16 cellular contexts compared by ENCODE assay signal in the genomic region with DNA sequence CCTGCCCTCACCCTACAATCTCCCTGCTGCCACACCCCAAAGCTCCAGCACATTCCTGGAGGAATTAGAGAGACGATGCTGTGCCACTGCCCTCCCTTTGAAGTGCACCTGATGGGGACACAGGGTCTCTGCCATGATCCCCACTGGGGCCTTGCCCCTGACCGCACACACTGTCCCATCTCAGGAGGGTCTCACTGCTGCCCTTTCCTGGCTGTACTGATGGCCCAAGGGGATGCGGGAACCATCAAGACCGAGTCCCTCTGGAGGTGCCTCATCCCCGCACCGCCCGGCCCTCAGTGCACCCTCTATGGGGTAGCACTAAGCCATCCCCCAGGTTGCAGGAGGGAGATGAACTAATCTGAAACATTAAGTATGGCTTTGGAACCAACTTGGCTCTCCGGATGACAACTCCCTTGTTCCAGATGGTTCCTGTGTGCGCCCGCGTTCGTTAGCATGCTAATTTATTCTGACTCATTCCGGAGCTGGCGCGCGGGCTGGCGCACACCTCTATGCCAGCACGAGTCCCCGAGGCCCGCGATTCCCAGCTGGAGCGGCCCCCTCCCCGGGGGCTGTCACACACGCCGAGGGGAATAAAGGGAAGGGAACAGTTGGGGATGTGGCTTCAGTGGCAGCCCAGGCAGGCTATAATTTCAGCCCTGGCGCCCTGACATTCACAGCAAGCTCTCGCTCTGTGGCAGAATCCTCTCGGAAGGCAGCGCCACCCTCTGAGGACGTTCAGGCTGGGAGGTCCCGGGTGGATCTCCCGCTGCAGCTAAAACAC. TPM values are rescaled to one million over a fixed set of nuclear protein-coding genes. Genes with fewer than 3 reads are reported as not detected.
DNase-seq lines count a peak whose midpoint lies in the region; ATAC-seq and TF ChIP-seq lines count a peak whose summit lies in the region.
"Had no signal": no experiment of that assay in that cellular context is flagged by ENCODE, and none has a peak within 500 bp of the region (broad histone marks: within the 10 kb centered on the region; RNA-seq: fewer than 3 reads in every experiment).

No MANE protein-coding gene starts in this region.

- H3K9me3 ChIP-seq in HEK293 (ENCODE audit: control insufficient read depth, insufficient read depth, low read depth, low read length) (no peaks in the 10 kb centered on the region), neural cell (ENCODE audit: low read length) (no peaks in the 10 kb centered on the region)
- H3K9me3 ChIP-seq: uterus had no signal

- TF ChIP-seq RAD21 in neural cell (conservative IDR thresholded peaks at IDR 0.05): no peak

- ATAC-seq in GM19023 (IDR thresholded peaks at IDR 0.05; ENCODE audit: unreplicated experiment): no peak
- ATAC-seq: GM12878, SK-N-SH treated with all-trans-retinoic acid at 6 μM for 48 hours, WTC11 had no signal

- H2AFZ ChIP-seq in neural cell (ENCODE audit: low read depth, low read length): no peak overlapping the region

- H3F3A ChIP-seq in neural cell (ENCODE audit: insufficient read depth, low read length, poor library complexity, severe bottlenecking): no peaks in the 10 kb centered on the region

- TF ChIP-seq EP300 in neural cell (conservative IDR thresholded peaks at IDR 0.05; ENCODE audit: poor library complexity, severe bottlenecking): no peak

- no peaks in the 10 kb centered on the region for H3K79me2 ChIP-seq in neural cell (replicated peaks; ENCODE audit: insufficient read depth, low read length)

- POLR2A ChIA-PET in HEK293 (lab: Yijun Ruan, JAX): no interaction called here

- H3K4me3 ChIP-seq in HEK293 (ENCODE audit: low read depth, low read length): no peak overlapping the region
- no peak overlapping the region for H3K4me3 ChIP-seq in neural cell (ENCODE audit: low read length)
- H3K4me3 ChIP-seq: GM12878, uterus had no signal

- H3K4me1 ChIP-seq in HEK293 (ENCODE audit: control insufficient read depth, insufficient read depth, low read length): no peaks in the 10 kb centered on the region
- H3K4me1 ChIP-seq: uterus had no signal

- H3K36me3 ChIP-seq in HEK293 (ENCODE audit: control insufficient read depth in 2 of 2, insufficient read depth in 1 of 2, low read length in 2 of 2): no peaks in the 10 kb centered on the region
- H3K36me3 ChIP-seq in neural cell (ENCODE audit: insufficient read depth, low read length): no peaks in the 10 kb centered on the region
- H3K36me3 ChIP-seq: uterus had no signal

- no peak overlapping the region for H3K4me2 ChIP-seq in neural cell (ENCODE audit: low read length)

- H4K20me1 ChIP-seq in neural cell (ENCODE audit: insufficient read depth): no peaks in the 10 kb centered on the region

- DNase-seq in Ammon's horn (ENCODE audit: low spot score): peak; percentile 85
- peak; percentile 55 for DNase-seq in cerebellar cortex (ENCODE audit: low spot score)
- no peak for DNase-seq in SKM-1 treated with dmso at 0.1 percent for 144 hours (lab: John Stamatoyannopoulos, UW; ENCODE audit: unreplicated experiment)
- no peak for DNase-seq in ecto neural progenitor cell (ENCODE audit: low spot score)
- no peak for DNase-seq in NCI-H146 treated with DMSO at 0.1 percent for 48 hours (lab: John Stamatoyannopoulos, UW; ENCODE audit: unreplicated experiment)
- DNase-seq: DND-41; NCI-H187 treated with DMSO at 0.1 percent for 48 hours; stimulated activated CD4-positive, alpha-beta T cell treated with anti-CD3 and anti-CD28 coated beads, Interleukin-1b, Interleukin-23, amount 100 ng/mL, for 48 hours; uterus had no signal

- H3K27ac ChIP-seq in HEK293 (ENCODE audit: extremely low read depth, low read depth, low read length): no peak overlapping the region
- no peak overlapping the region for H3K27ac ChIP-seq in neural cell (ENCODE audit: low read length)
- H3K27ac ChIP-seq: uterus had no signal

- H3K9me2 ChIP-seq in neural cell (ENCODE audit: insufficient read depth, low read length): no peaks in the 10 kb centered on the region

- CTCF ChIA-PET in HEK293 (lab: Yijun Ruan, JAX): interaction anchor here (0.6 to 1.5 kb wide), 2 partner anchors 10 to 19 kb away, joined by 3 to 5 read pairs; no protein-coding TSS in a partner anchor

- no peaks in the 10 kb centered on the region for H3K27me3 ChIP-seq in neural cell (ENCODE audit: insufficient read depth, low read depth, low read length)

- no peak overlapping the region for H3K9ac ChIP-seq in neural cell (ENCODE audit: low read length)

- TF ChIP-seq CTCF in HEK293 (tag by site-specific recombination; IDR thresholded peaks at IDR 0.05) (no peak), neural cell (IDR thresholded peaks at IDR 0.05; ENCODE audit: poor library complexity, severe bottlenecking) (no peak)

TF ChIP-seq in HEK293, 187 proteins besides CTCF, POLR2A, EP300 and RAD21:
- 0 out of 2 replicates have a peak, but pooled peaks have one; percentile 23 for TF ChIP-seq ZIC2 (tag by site-specific recombination; IDR thresholded peaks at IDR 0.05)
- TF ChIP-seq, protein P1, sequence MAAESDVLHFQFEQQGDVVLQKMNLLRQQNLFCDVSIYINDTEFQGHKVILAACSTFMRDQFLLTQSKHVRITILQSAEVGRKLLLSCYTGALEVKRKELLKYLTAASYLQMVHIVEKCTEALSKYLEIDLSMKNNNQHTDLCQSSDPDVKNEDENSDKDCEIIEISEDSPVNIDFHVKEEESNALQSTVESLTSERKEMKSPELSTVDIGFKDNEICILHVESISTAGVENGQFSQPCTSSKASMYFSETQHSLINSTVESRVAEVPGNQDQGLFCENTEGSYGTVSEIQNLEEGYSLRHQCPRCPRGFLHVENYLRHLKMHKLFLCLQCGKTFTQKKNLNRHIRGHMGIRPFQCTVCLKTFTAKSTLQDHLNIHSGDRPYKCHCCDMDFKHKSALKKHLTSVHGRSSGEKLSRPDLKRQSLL (tag by site-specific recombination; IDR thresholded peaks at IDR 0.05): no peak
TF ChIP-seq in HEK293: peak in this region for 1.

TF ChIP-seq in neural cell, 6 proteins besides CTCF, POLR2A, EP300 and RAD21:
- peak; percentile 16 for TF ChIP-seq POLR2AphosphoS5 (IDR thresholded peaks at IDR 0.05)
- TF ChIP-seq MXI1 (conservative IDR thresholded peaks at IDR 0.05; ENCODE audit: poor library complexity, severe bottlenecking): no peak

RNA-seq across cellular contexts. Expression of a gene that starts 34.2 kb away (rescaled TPM):
- not detected in 2 replicates for polyA plus RNA-seq in neural cell
- not detected in 2 replicates for polyA minus RNA-seq in neural cell
- polyA plus RNA-seq: BJ, GM12878 had no signal

RNA-seq across cellular contexts. Expression of a gene that starts 59.2 kb away (rescaled TPM):
- 20.3 and 27.5 TPM in 2 replicates for polyA plus RNA-seq in neural cell
- 8.2 and 9.5 TPM in 2 replicates for polyA minus RNA-seq in neural cell
- polyA plus RNA-seq: GM12878 had no signal

Comparison
In these comparisons a context has a peak if more than half of its experiments do, and no peak if none do; other contexts are left out.
1. DNase-seq: peak in Ammon's horn (single experiment) and cerebellar cortex (single experiment); none in SKM-1 treated with dmso at 0.1 percent for 144 hours (single experiment), ecto neural progenitor cell (single experiment) and NCI-H146 treated with DMSO at 0.1 percent for 48 hours (single experiment).